15 cellular contexts compared by ENCODE assay signal in genomic region chr16:25045696-25046381, GRCh38. TPM values are rescaled to one million over a fixed set of nuclear protein-coding genes. Genes with fewer than 3 reads are reported as not detected.
A peak's percentile ranks its signal among the peaks of the same experiment; 100 is the strongest.
DNase-seq lines count a peak whose midpoint lies in the region; ATAC-seq and TF ChIP-seq lines count a peak whose summit lies in the region.
"Had no signal": no experiment of that assay in that cellular context is flagged by ENCODE, and none has a peak within 500 bp of the region (broad histone marks: within the 10 kb centered on the region; RNA-seq: fewer than 3 reads in every experiment).

No MANE protein-coding gene starts in this region.

- H3K4me1 Mint-ChIP-seq in activated naive CD4-positive, alpha-beta T cell treated with anti-CD3 and anti-CD28 coated beads for 36 hours (ENCODE audit: low read depth), result peaks cover 55% of the 10 kb centered on the region
- peaks cover 56% of the 10 kb centered on the region for H3K4me1 Mint-ChIP-seq in stimulated activated naive CD8-positive, alpha-beta T cell treated with anti-CD3 and anti-CD28 coated beads, Interleukin-15, Interleukin-2, amounts not matched to agents 100 ng/mL and 50 ng/mL, for 24 hours (ENCODE audit: low read depth)

- no peak for DNase-seq in activated naive CD4-positive, alpha-beta T cell treated with anti-CD3 and anti-CD28 coated beads for 36 hours
- no peak for DNase-seq in activated naive CD4-positive, alpha-beta T cell (lab: John Stamatoyannopoulos, UW)
- DNase-seq in NOMO-1 treated with DMSO at 0.1 percent for 48 hours (lab: John Stamatoyannopoulos, UW; ENCODE audit: unreplicated experiment) (peak; percentile 94), cardiac fibroblast (ENCODE audit: low read depth in 2 of 2) (peak; percentile 55 to 58), hepatocyte (ENCODE audit: low spot score) (no peak), MM.1S (no peak), Right ventricle myocardium inferior (ENCODE audit: missing footprints) (no peak)
- DNase-seq: DMS153, trophoblast cell had no signal

- H4K20me1 ChIP-seq in hepatocyte (ENCODE audit: insufficient read depth, poor library complexity, severe bottlenecking) (no peaks in the 10 kb centered on the region), MM.1S (ENCODE audit: insufficient read depth, low read length) (no peaks in the 10 kb centered on the region)

- no peak overlapping the region for H3K4me3 Mint-ChIP-seq in activated naive CD4-positive, alpha-beta T cell treated with anti-CD3 and anti-CD28 coated beads for 36 hours
- H3K4me3 Mint-ChIP-seq in stimulated activated naive CD8-positive, alpha-beta T cell treated with anti-CD3 and anti-CD28 coated beads, Interleukin-15, Interleukin-2, amounts not matched to agents 100 ng/mL and 50 ng/mL, for 24 hours, result no peak overlapping the region

- no peak overlapping the region for H3K9ac ChIP-seq in MM.1S (ENCODE audit: low read length)

- no peak overlapping the region for H3K4me2 ChIP-seq in hepatocyte
- H3K4me2 ChIP-seq in MM.1S (ENCODE audit: low read depth, low read length), result no peak overlapping the region

- no peak for TF ChIP-seq CTCF in cardiac fibroblast (IDR thresholded peaks at IDR 0.05; ENCODE audit: low read depth, low read length)
- no peak for TF ChIP-seq CTCF in hepatocyte (IDR thresholded peaks at IDR 0.05; ENCODE audit: poor library complexity)
- TF ChIP-seq CTCF in MM.1S (IDR thresholded peaks at IDR 0.05; ENCODE audit: low read length), result no peak

- H3K9me2 ChIP-seq in hepatocyte (replicated peaks; ENCODE audit: insufficient read depth) (no peaks in the 10 kb centered on the region), MM.1S (replicated peaks; ENCODE audit: insufficient read depth, low read length) (no peaks in the 10 kb centered on the region)

- H3K9me3 ChIP-seq in hepatocyte (ENCODE audit: low read depth) (no peaks in the 10 kb centered on the region), MM.1S (replicated peaks; ENCODE audit: insufficient read depth, low read length) (no peaks in the 10 kb centered on the region)
- H3K9me3 ChIP-seq: HAP-1, SJSA1 had no signal

- no peaks in the 10 kb centered on the region for H3K27me3 ChIP-seq in hepatocyte
- H3K27me3 ChIP-seq in MM.1S (replicated peaks; ENCODE audit: insufficient read depth, low read length), result no peaks in the 10 kb centered on the region
- H3K27me3 ChIP-seq: foreskin keratinocyte, SJSA1 had no signal

- H3K4me3 ChIP-seq in cardiac fibroblast (replicated peaks in 1 of 2; ENCODE audit: low read depth in 2 of 2, low read length in 2 of 2) (no peak overlapping the region), hepatocyte (no peak overlapping the region), MM.1S (ENCODE audit: low read length) (no peak overlapping the region)
- H3K4me3 ChIP-seq: coronary artery, HAP-1, SJSA1 had no signal

- no peaks in the 10 kb centered on the region for H3K4me1 ChIP-seq in hepatocyte (ENCODE audit: insufficient read depth)
- peaks cover 17% of the 10 kb centered on the region for H3K4me1 ChIP-seq in MM.1S (ENCODE audit: low read length)

- no peak for ATAC-seq in Right ventricle myocardium inferior
- ATAC-seq: foreskin keratinocyte had no signal

- no peaks in the 10 kb centered on the region for H3K27me3 Mint-ChIP-seq in activated naive CD4-positive, alpha-beta T cell treated with anti-CD3 and anti-CD28 coated beads for 36 hours (ENCODE audit: low read depth)
- no peaks in the 10 kb centered on the region for H3K27me3 Mint-ChIP-seq in stimulated activated naive CD8-positive, alpha-beta T cell treated with anti-CD3 and anti-CD28 coated beads, Interleukin-15, Interleukin-2, amounts not matched to agents 100 ng/mL and 50 ng/mL, for 24 hours

- intact Hi-C loops in activated naive CD4-positive, alpha-beta T cell treated with anti-CD3 and anti-CD28 coated beads for 36 hours (cut with micrococcal nuclease), result loop anchor here (5.0 kb wide), 1 partner anchor 294 kb away; no protein-coding TSS in a partner anchor
- intact Hi-C loops in Right ventricle myocardium inferior (cut with DNase I), result loop anchor here (5.0 kb wide), 1 partner anchor 39 kb away; no protein-coding TSS in a partner anchor

- H3F3A ChIP-seq in MM.1S (ENCODE audit: insufficient read depth, low read length), result peaks cover 18% of the 10 kb centered on the region

- H3K79me2 ChIP-seq in hepatocyte, result no peaks in the 10 kb centered on the region
- H3K79me2 ChIP-seq in MM.1S (ENCODE audit: low read length), result no peaks in the 10 kb centered on the region

- H3K36me3 ChIP-seq in hepatocyte (replicated peaks; ENCODE audit: insufficient read depth, low read depth), result no peaks in the 10 kb centered on the region
- H3K36me3 ChIP-seq in MM.1S (replicated peaks; ENCODE audit: insufficient read depth, low read length), result no peaks in the 10 kb centered on the region
- H3K36me3 ChIP-seq: HAP-1, SJSA1 had no signal

- H3K27ac ChIP-seq in hepatocyte (no peak overlapping the region), MM.1S (ENCODE audit: low read length) (no peak overlapping the region)
- H3K27ac ChIP-seq: coronary artery, foreskin keratinocyte, SJSA1, VCaP had no signal

- H3K9me3 Mint-ChIP-seq in activated naive CD4-positive, alpha-beta T cell treated with anti-CD3 and anti-CD28 coated beads for 36 hours, result no peaks in the 10 kb centered on the region
- no peaks in the 10 kb centered on the region for H3K9me3 Mint-ChIP-seq in stimulated activated naive CD8-positive, alpha-beta T cell treated with anti-CD3 and anti-CD28 coated beads, Interleukin-15, Interleukin-2, amounts not matched to agents 100 ng/mL and 50 ng/mL, for 24 hours

- peak overlapping the region; percentile 8 for H3K27ac Mint-ChIP-seq in activated naive CD4-positive, alpha-beta T cell treated with anti-CD3 and anti-CD28 coated beads for 36 hours
- peak overlapping the region; percentile 52 for H3K27ac Mint-ChIP-seq in stimulated activated naive CD8-positive, alpha-beta T cell treated with anti-CD3 and anti-CD28 coated beads, Interleukin-15, Interleukin-2, amounts not matched to agents 100 ng/mL and 50 ng/mL, for 24 hours

- CTCF ChIA-PET in activated naive CD4-positive, alpha-beta T cell treated with anti-CD3 and anti-CD28 coated beads for 36 hours (lab: Charles Lee), result no interaction called here

- WGBS in hepatocyte (ENCODE audit: low lambda C conversion rate, missing lambda C conversion rate), result 91% methylated on average over 7 of the region's 7 CpGs

- no peak overlapping the region for H2AFZ ChIP-seq in hepatocyte
- no peak overlapping the region for H2AFZ ChIP-seq in MM.1S (ENCODE audit: low read length)

- no peaks in the 10 kb centered on the region for H3K36me3 Mint-ChIP-seq in activated naive CD4-positive, alpha-beta T cell treated with anti-CD3 and anti-CD28 coated beads for 36 hours (ENCODE audit: low read depth)
- no peaks in the 10 kb centered on the region for H3K36me3 Mint-ChIP-seq in stimulated activated naive CD8-positive, alpha-beta T cell treated with anti-CD3 and anti-CD28 coated beads, Interleukin-15, Interleukin-2, amounts not matched to agents 100 ng/mL and 50 ng/mL, for 24 hours (ENCODE audit: low read depth)

RNA-seq across cellular contexts. Expression of gene ARHGAP17, which starts 30.7 kb away (rescaled TPM):
- total RNA-seq in activated naive CD4-positive, alpha-beta T cell treated with anti-CD3 and anti-CD28 coated beads for 36 hours, result 10 to 100 TPM; 48.6 to 49.2 TPM
- 41.0 and 50.1 TPM in 2 replicates for total RNA-seq in hepatocyte
- polyA plus RNA-seq in hepatocyte, result 55.8 and 56.1 TPM in 2 replicates
- total RNA-seq in Right ventricle myocardium inferior, result 58.1 TPM

Comparison
In these comparisons a context has a peak if more than half of its experiments do, and no peak if none do; other contexts are left out.
1. DNase-seq: peak in NOMO-1 treated with DMSO at 0.1 percent for 48 hours (single experiment) and cardiac fibroblast (2 of 2); none in activated naive CD4-positive, alpha-beta T cell treated with anti-CD3 and anti-CD28 coated beads for 36 hours (single experiment), activated naive CD4-positive, alpha-beta T cell (0 of 4), hepatocyte (single experiment), MM.1S (single experiment) and Right ventricle myocardium inferior (single experiment).